Comparison of ENCODE assay signal across 8 cellular contexts in the genomic region with DNA sequence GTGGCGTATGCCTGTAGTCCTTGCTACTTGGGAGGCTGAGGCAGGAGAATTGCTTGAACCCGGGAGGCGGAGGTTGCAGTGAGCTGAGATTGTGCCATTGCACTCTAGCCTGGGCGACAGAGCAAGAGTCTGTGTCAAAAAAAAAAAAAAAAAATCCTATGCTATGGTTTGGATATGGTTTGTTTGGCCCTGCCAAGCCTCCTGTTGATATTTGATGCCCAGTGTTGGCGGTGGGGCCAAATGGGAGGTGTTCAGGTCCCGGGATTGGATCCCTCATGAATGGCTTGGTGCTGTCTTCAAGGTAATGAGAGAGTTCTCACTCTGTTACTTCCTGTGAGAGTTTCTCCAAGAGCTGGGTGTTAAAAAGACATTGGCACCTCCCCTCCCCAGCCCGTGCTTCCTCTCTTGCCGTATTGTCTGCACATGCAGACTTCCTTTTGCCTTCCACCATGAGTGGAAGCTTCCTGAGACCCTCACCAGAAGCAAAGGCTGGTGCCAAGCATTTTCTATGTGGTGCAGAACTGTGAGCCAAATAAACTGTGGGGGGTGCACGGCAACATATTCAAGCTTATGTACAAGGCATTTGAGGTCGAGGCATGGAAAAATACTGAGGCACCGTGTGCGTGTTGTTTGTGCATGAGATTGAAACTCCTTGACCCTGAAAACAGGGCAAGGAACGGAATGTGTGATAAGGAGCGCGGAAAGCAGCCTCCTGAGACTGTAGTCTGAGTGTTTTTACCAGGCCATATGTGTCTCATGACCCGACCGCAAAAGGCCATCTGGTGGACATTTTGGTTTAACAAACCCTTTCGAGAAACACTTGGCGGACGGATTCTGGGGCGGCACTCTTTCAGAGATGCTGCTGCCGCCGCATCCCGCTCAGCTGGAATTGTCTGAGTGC. TPM values are rescaled to one million over a fixed set of nuclear protein-coding genes. Genes with fewer than 3 reads are reported as not detected.
A peak's percentile ranks its signal among the peaks of the same experiment; 100 is the strongest.
DNase-seq lines count a peak whose midpoint lies in the region; ATAC-seq, FAIRE-seq and TF ChIP-seq lines count a peak whose summit lies in the region.

No MANE protein-coding gene starts in this region.

- no peak overlapping the region for H3K4me3 ChIP-seq in CD8-positive, alpha-beta T cell (ENCODE audit: low read depth, low read length)
- H3K4me3 ChIP-seq in GM12878: no peak overlapping the region

- H3K4me3 Mint-ChIP-seq in CD8-positive, alpha-beta T cell: peak overlapping the region; percentile 76

- FAIRE-seq in GM12878 (lab: Jason Lieb, UNC) (peak; percentile 13), urothelium cell line (lab: Jason Lieb, UNC) (no peak)

- H3K36me3 ChIP-seq in CD8-positive, alpha-beta T cell (ENCODE audit: insufficient read depth, low read length): no peaks in the 10 kb centered on the region
- no peaks in the 10 kb centered on the region for H3K36me3 ChIP-seq in GM12878 (ENCODE audit: control insufficient read depth in 2 of 2, insufficient read depth in 2 of 2, low read length in 1 of 2)

- H3K9ac ChIP-seq in GM12878 (ENCODE audit: control insufficient read depth, insufficient read depth, low read length): no peak overlapping the region

- peaks cover 61% of the 10 kb centered on the region for H3K4me1 Mint-ChIP-seq in CD8-positive, alpha-beta T cell (ENCODE audit: low read depth)

- no peak overlapping the region for H3K27ac ChIP-seq in CD8-positive, alpha-beta T cell (ENCODE audit: low read depth, low read length)
- no peak overlapping the region for H3K27ac ChIP-seq in GM12878 (ENCODE audit: control insufficient read depth, insufficient read depth)

- POLR2A ChIA-PET in CD8-positive, alpha-beta T cell (lab: Charles Lee): interaction anchor here (0.8 to 1.7 kb wide), 3 partner anchors 12 to 32 kb away, joined by 3 to 6 read pairs (median 4); no protein-coding TSS in a partner anchor
- POLR2A ChIA-PET in GM12878 (lab: Charles Lee): no interaction called here

- TF ChIP-seq EP300 in GM12878 (IDR thresholded peaks at IDR 0.05; ENCODE audit: borderline replicate concordance in 1 of 2, control insufficient read depth in 1 of 2, low read depth in 2 of 2, low read length in 2 of 2): no peak

- BruUV-seq in GM12878 (replicated peaks; lab: Mats Ljungman, UMichigan): no TSS peak

- peaks cover 63% of the 10 kb centered on the region for H3K4me1 ChIP-seq in CD8-positive, alpha-beta T cell (ENCODE audit: insufficient read depth, low read length)
- H3K4me1 ChIP-seq in GM12878 (ENCODE audit: control insufficient read depth, insufficient read depth, low read length): 0 out of 2 replicates have a peak, but pooled peaks cover 5% of the 10 kb centered on the region

- H4K20me1 ChIP-seq in GM12878 (ENCODE audit: control insufficient read depth, insufficient read depth): no peaks in the 10 kb centered on the region

- H3K27ac Mint-ChIP-seq in CD8-positive, alpha-beta T cell: peak overlapping the region; percentile 82

- H3K4me2 ChIP-seq in GM12878 (ENCODE audit: control insufficient read depth, insufficient read depth): no peak overlapping the region

- H3K9me3 ChIP-seq in CD8-positive, alpha-beta T cell (ENCODE audit: low read length): no peaks in the 10 kb centered on the region
- no peaks in the 10 kb centered on the region; the same call in 2 of the 3 replicates for H3K9me3 ChIP-seq in GM12878 (replicated peaks; ENCODE audit: control insufficient read depth, insufficient read depth, low read length)

- no peaks in the 10 kb centered on the region for H3K9me3 Mint-ChIP-seq in CD8-positive, alpha-beta T cell

- no peaks in the 10 kb centered on the region for H3K36me3 Mint-ChIP-seq in CD8-positive, alpha-beta T cell

- H2AFZ ChIP-seq in GM12878 (ENCODE audit: control insufficient read depth, low read depth, low read length): no peak overlapping the region

- DNase-seq in CD8-positive, alpha-beta T cell: peak in 4 of 7 experiments; percentile 28 to 75 (median 46)
- peak; percentile 47 for DNase-seq in LHCN-M2 (ENCODE audit: low read depth)
- DNase-seq in GM12878 (ENCODE audit: low read depth, low spot score): no peak
- peak; percentile 55 for DNase-seq in medulla oblongata (ENCODE audit: extremely low spot score)
- DNase-seq in Ammon's horn (ENCODE audit: low spot score): no peak
- no peak for DNase-seq in urothelium cell line (ENCODE audit: low spot score)

- TF ChIP-seq CTCF in CD8-positive, alpha-beta T cell (IDR thresholded peaks at IDR 0.05): no peak
- no peak for TF ChIP-seq CTCF in GM12878 (IDR thresholded peaks at IDR 0.05 in 2 of 3, conservative IDR thresholded peaks at IDR 0.05 in 1 of 3; ENCODE audit: control insufficient read depth in 2 of 3, extremely low read depth in 1 of 3, insufficient read depth in 1 of 3, low read depth in 3 of 3, low read length in 3 of 3)

- no peaks in the 10 kb centered on the region for H3K27me3 Mint-ChIP-seq in CD8-positive, alpha-beta T cell (ENCODE audit: low read depth)

- RAD21 ChIA-PET in GM12878 (lab: Charles Lee; ENCODE audit: unreplicated experiment): no interaction called here

- peak; percentile 69 for ATAC-seq in CD8-positive, alpha-beta T cell
- no peak for ATAC-seq in GM12878
- ATAC-seq in GM21526 (IDR thresholded peaks at IDR 0.05; ENCODE audit: low FRiP score, unreplicated experiment): no peak
- no peak for ATAC-seq in GM18498 (IDR thresholded peaks at IDR 0.05; ENCODE audit: unreplicated experiment)

- H3K27me3 ChIP-seq in CD8-positive, alpha-beta T cell (ENCODE audit: insufficient read depth, low read length): no peaks in the 10 kb centered on the region
- H3K27me3 ChIP-seq in GM12878 (replicated peaks in 1 of 2; ENCODE audit: control insufficient read depth in 2 of 2, insufficient read depth in 2 of 2, low read length in 1 of 2): no peaks in the 10 kb centered on the region; a peak in 1 of 4 replicates

- H3K79me2 ChIP-seq in GM12878 (ENCODE audit: control insufficient read depth, insufficient read depth, low read length): no peaks in the 10 kb centered on the region

- no peak for TF ChIP-seq POLR2A in GM12878 (IDR thresholded peaks at IDR 0.05; ENCODE audit: low read depth, low read length)

- SMC1A ChIA-PET in GM12878 (lab: Charles Lee; ENCODE audit: uncharacterized antibody, unreplicated experiment): no interaction called here

- intact Hi-C loops in CD8-positive, alpha-beta T cell (cut with DNase I, micrococcal nuclease): loop anchor here in 1 of 2 experiments (1.0 kb wide), 1 partner anchor 24 kb away; a partner anchor contains a TSS
- intact Hi-C loops in GM12878 (cut with micrococcal nuclease; ENCODE audit: unreplicated experiment): no loop called here

- 38% methylated on average over 24 of the region's 24 CpGs for WGBS in GM12878 (ENCODE audit: insufficient coverage, insufficient replicate concordance, low lambda C conversion rate, missing lambda C conversion rate)

- in situ Hi-C loops in GM12878 (cut with MboI): no loop called here

- no peak for TF ChIP-seq RAD21 in GM12878 (IDR thresholded peaks at IDR 0.05; ENCODE audit: insufficient read depth, low read depth, low read length)

- CTCF ChIA-PET in CD8-positive, alpha-beta T cell (lab: Charles Lee): interaction anchor here (0.8 to 3.0 kb wide), 7 partner anchors 15 to 39 kb away, joined by 3 to 14 read pairs (median 3); no protein-coding TSS in a partner anchor
- CTCF ChIA-PET in GM12878 (lab: Yijun Ruan, JAX): no interaction called here

RNA-seq across cellular contexts. Expression of a gene that starts 7.3 kb away (rescaled TPM):
- under 1 TPM; 0.44 to 0.54 TPM for total RNA-seq in CD8-positive, alpha-beta T cell
- total RNA-seq in LHCN-M2 (2014; rRNA removed): not detected in 2 replicates
- polyA plus RNA-seq in LHCN-M2 (2012): not detected
- not detected in 2 replicates for total RNA-seq in GM12878 (2013; cell fraction: nucleolus; rRNA removed)
- not detected in 2 replicates for total RNA-seq in GM12878 (2014; rRNA removed)
- total RNA-seq in GM12878 (2014; rRNA removed; fragmentation: Illumina TruSeq; extraction: Trizol): not detected in 2 replicates
- not detected in 2 replicates for total RNA-seq in GM12878 (2021)
- not detected for polyA plus RNA-seq in GM12878 (2011; ENCODE audit: low read depth)
- 0.10 TPM in 2 replicates for polyA plus RNA-seq in GM12878 (2011; rRNA removed)
- 0.03 and 0.05 TPM in 2 replicates for polyA plus RNA-seq in GM12878 (2011; cell fraction: cytosol; rRNA removed)
- polyA plus RNA-seq in GM12878 (2011; cell fraction: nucleus; rRNA removed): 0.07 and 0.30 TPM in 2 replicates
- not detected in 2 replicates for polyA plus RNA-seq in GM12878 (2012)
- not detected in 2 replicates for polyA plus RNA-seq in GM12878 (2014; fragmentation: Illumina TruSeq; extraction: Trizol)
- not detected for polyA plus RNA-seq in GM12878 (2014; fragmentation: Nextera tagmentation; extraction: Ambion mirVana)
- polyA plus RNA-seq in GM12878 (2014; rRNA removed): not detected in 2 replicates
- not detected for polyA plus RNA-seq in GM12878 (2016; fragmentation: Nextera tagmentation; extraction: Ambion mirVana)
- polyA minus RNA-seq in GM12878 (2011; rRNA and poly(A)+ RNA removed): 0.21 TPM in 1 of 2 replicates, not detected in the other
- polyA minus RNA-seq in GM12878 (2011; cell fraction: cytosol; rRNA and poly(A)+ RNA removed): not detected in 2 replicates
- not detected in 2 replicates for polyA minus RNA-seq in GM12878 (2011; cell fraction: nucleus; rRNA and poly(A)+ RNA removed)

RNA-seq across cellular contexts. Expression of a gene that starts 10.1 kb away (rescaled TPM):
- not detected for total RNA-seq in CD8-positive, alpha-beta T cell
- total RNA-seq in LHCN-M2 (2014; rRNA removed): not detected in 2 replicates
- polyA plus RNA-seq in LHCN-M2 (2012): not detected
- not detected in 2 replicates for total RNA-seq in GM12878 (2013; cell fraction: nucleolus; rRNA removed)
- not detected in 2 replicates for total RNA-seq in GM12878 (2014; rRNA removed)
- not detected in 2 replicates for total RNA-seq in GM12878 (2014; rRNA removed; fragmentation: Illumina TruSeq; extraction: Trizol)
- total RNA-seq in GM12878 (2021): not detected in 2 replicates
- not detected for polyA plus RNA-seq in GM12878 (2011; ENCODE audit: low read depth)
- 0.06 and 0.15 TPM in 2 replicates for polyA plus RNA-seq in GM12878 (2011; rRNA removed)
- polyA plus RNA-seq in GM12878 (2011; cell fraction: cytosol; rRNA removed): 0.07 and 0.18 TPM in 2 replicates
- 0.18 and 0.21 TPM in 2 replicates for polyA plus RNA-seq in GM12878 (2011; cell fraction: nucleus; rRNA removed)
- polyA plus RNA-seq in GM12878 (2012): not detected in 2 replicates
- polyA plus RNA-seq in GM12878 (2014; fragmentation: Illumina TruSeq; extraction: Trizol): not detected in 2 replicates
- polyA plus RNA-seq in GM12878 (2014; fragmentation: Nextera tagmentation; extraction: Ambion mirVana): not detected
- polyA plus RNA-seq in GM12878 (2014; rRNA removed): not detected in 2 replicates
- not detected for polyA plus RNA-seq in GM12878 (2016; fragmentation: Nextera tagmentation; extraction: Ambion mirVana)
- not detected in 2 replicates for polyA minus RNA-seq in GM12878 (2011; rRNA and poly(A)+ RNA removed)
- not detected in 2 replicates for polyA minus RNA-seq in GM12878 (2011; cell fraction: cytosol; rRNA and poly(A)+ RNA removed)
- polyA minus RNA-seq in GM12878 (2011; cell fraction: nucleus; rRNA and poly(A)+ RNA removed): not detected in 2 replicates

RNA-seq across cellular contexts. Expression of a gene that starts 23.8 kb away (rescaled TPM):
- 1 to 10 TPM; 1.7 TPM for total RNA-seq in CD8-positive, alpha-beta T cell
- total RNA-seq in LHCN-M2 (2014; rRNA removed): 13.8 and 13.9 TPM in 2 replicates
- polyA plus RNA-seq in LHCN-M2 (2012): 4.4 TPM
- 7.2 and 9.4 TPM in 2 replicates for total RNA-seq in GM12878 (2013; cell fraction: nucleolus; rRNA removed)
- total RNA-seq in GM12878 (2014; rRNA removed): 6.2 and 8.9 TPM in 2 replicates
- total RNA-seq in GM12878 (2014; rRNA removed; fragmentation: Illumina TruSeq; extraction: Trizol): 0.51 and 0.54 TPM in 2 replicates
- 9.9 and 10.5 TPM in 2 replicates for total RNA-seq in GM12878 (2021)
- polyA plus RNA-seq in GM12878 (2011; ENCODE audit: low read depth): 0.58 TPM
- polyA plus RNA-seq in GM12878 (2011; rRNA removed): 1.4 and 3.0 TPM in 2 replicates
- polyA plus RNA-seq in GM12878 (2011; cell fraction: cytosol; rRNA removed): 4.7 and 7.6 TPM in 2 replicates
- polyA plus RNA-seq in GM12878 (2011; cell fraction: nucleus; rRNA removed): 25.5 and 26.3 TPM in 2 replicates
- polyA plus RNA-seq in GM12878 (2012): 2.8 and 4.3 TPM in 2 replicates
- 0.59 and 0.71 TPM in 2 replicates for polyA plus RNA-seq in GM12878 (2014; fragmentation: Illumina TruSeq; extraction: Trizol)
- under 1 TPM in 1 of 2 experiments, not detected in 1; 0.02 TPM for polyA plus RNA-seq in GM12878 (2014; fragmentation: Nextera tagmentation; extraction: Ambion mirVana)
- polyA plus RNA-seq in GM12878 (2014; rRNA removed): 5.8 and 8.1 TPM in 2 replicates
- polyA plus RNA-seq in GM12878 (2016; fragmentation: Nextera tagmentation; extraction: Ambion mirVana): 1 to 10 TPM in 1 of 2 experiments, under 1 TPM in 1; 0.28 to 3.6 TPM
- 1.3 and 2.1 TPM in 2 replicates for polyA minus RNA-seq in GM12878 (2011; rRNA and poly(A)+ RNA removed)
- 2.4 and 2.9 TPM in 2 replicates for polyA minus RNA-seq in GM12878 (2011; cell fraction: cytosol; rRNA and poly(A)+ RNA removed)
- 3.6 and 5.5 TPM in 2 replicates for polyA minus RNA-seq in GM12878 (2011; cell fraction: nucleus; rRNA and poly(A)+ RNA removed)

RNA-seq across cellular contexts. Expression of a gene that starts 49.3 kb away (rescaled TPM):
- total RNA-seq in CD8-positive, alpha-beta T cell: not detected
- total RNA-seq in LHCN-M2 (2014; rRNA removed) (not detected in 2 replicates), GM12878 (2014; rRNA removed) (not detected in 2 replicates), GM12878 (2014; rRNA removed; fragmentation: Illumina TruSeq; extraction: Trizol) (not detected in 2 replicates), GM12878 (2021) (not detected in 2 replicates)
- 0.05 TPM for polyA plus RNA-seq in LHCN-M2 (2012)
- not detected in 2 replicates for total RNA-seq in GM12878 (2013; cell fraction: nucleolus; rRNA removed)
- not detected for polyA plus RNA-seq in GM12878 (2011; ENCODE audit: low read depth)
- polyA plus RNA-seq in GM12878 (2011; rRNA removed) (not detected in 2 replicates), GM12878 (2014; fragmentation: Illumina TruSeq; extraction: Trizol) (not detected in 2 replicates), GM12878 (2014; fragmentation: Nextera tagmentation; extraction: Ambion mirVana) (not detected), GM12878 (2014; rRNA removed) (0.10 TPM in 1 of 2 replicates, not detected in the other), GM12878 (2016; fragmentation: Nextera tagmentation; extraction: Ambion mirVana) (not detected)
- not detected in 2 replicates for polyA plus RNA-seq in GM12878 (2011; cell fraction: cytosol; rRNA removed)
- 0.19 and 0.44 TPM in 2 replicates for polyA plus RNA-seq in GM12878 (2011; cell fraction: nucleus; rRNA removed)
- polyA plus RNA-seq in GM12878 (2012): 0.13 and 0.39 TPM in 2 replicates
- not detected in 2 replicates for polyA minus RNA-seq in GM12878 (2011; rRNA and poly(A)+ RNA removed)
- polyA minus RNA-seq in GM12878 (2011; cell fraction: cytosol; rRNA and poly(A)+ RNA removed): not detected in 2 replicates
- polyA minus RNA-seq in GM12878 (2011; cell fraction: nucleus; rRNA and poly(A)+ RNA removed): not detected in 2 replicates

Comparison
In these comparisons a context has a peak if more than half of its experiments do, and no peak if none do; other contexts are left out.
1. DNase-seq: peak in CD8-positive, alpha-beta T cell (4 of 7), LHCN-M2 (single experiment) and medulla oblongata (single experiment); none in GM12878 (single experiment), Ammon's horn (single experiment) and urothelium cell line (single experiment).